In the genomic region with DNA sequence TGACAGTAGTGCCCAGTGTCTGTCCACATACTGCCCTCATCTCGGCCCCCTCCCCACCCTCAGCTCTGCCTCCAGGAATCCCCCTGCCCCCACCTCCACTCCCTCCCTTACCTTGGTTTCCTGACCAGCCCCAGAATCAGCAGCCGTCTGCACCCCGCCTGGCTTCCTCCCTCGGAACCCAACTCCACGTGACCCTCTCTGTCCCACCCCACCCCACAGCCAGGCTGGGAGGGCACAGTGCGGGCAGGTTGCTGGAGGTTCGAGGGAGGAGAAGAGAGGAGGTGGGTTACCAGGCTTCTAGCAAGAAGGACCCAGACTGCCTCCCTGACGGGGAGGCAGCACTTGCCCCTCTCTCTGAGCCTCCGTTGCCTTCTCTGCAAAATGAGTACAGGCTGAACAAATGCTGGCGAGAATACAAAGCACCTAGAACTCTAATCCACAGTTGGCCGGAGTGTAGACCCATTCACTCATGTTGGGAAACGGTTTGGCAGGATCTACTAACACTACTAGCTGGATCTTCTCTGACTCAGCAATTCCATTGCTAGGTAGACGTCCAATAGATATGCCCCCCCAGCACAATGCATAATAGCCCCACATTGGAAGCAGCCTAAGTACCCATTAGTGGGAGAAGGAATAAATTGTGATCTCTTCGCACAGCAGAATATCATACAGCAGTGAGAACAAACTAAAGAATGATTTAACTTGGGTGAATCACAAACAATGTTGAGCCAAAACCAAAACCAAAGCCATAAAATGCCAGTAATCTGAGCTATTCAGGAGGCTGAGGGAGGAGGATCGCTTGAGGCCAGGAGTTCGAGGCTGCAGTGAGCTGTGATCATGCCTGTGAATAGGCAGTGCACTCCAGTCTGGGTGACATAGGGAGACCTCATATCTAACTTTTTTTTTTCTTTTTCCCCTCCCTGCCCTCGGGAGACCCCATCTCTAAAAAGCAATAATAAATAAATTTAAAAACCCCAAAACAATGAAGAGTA, we compare ENCODE assay signal across 10 cellular contexts. TPM values are rescaled to one million over a fixed set of nuclear protein-coding genes. Genes with fewer than 3 reads are reported as not detected.
DNase-seq lines count a peak whose midpoint lies in the region; ATAC-seq and TF ChIP-seq lines count a peak whose summit lies in the region.
"Had no signal": no experiment of that assay in that cellular context is flagged by ENCODE, and none has a peak within 500 bp of the region (broad histone marks: within the 10 kb centered on the region; RNA-seq: fewer than 3 reads in every experiment).

A gene (minus strand): TSS at position 151 of the 992 bp plus-strand sequence. CDS start 186 bp downstream, outside the sequence.

- H3K27me3 ChIP-seq in subcutaneous abdominal adipose tissue (ENCODE audit: control insufficient read depth in 5 of 5, insufficient read depth in 4 of 5, low read length in 5 of 5) (peaks cover 12 to 20% (median 16%) of the 10 kb centered on the region in 5 donors), Caco-2 (replicated peaks; ENCODE audit: control insufficient read depth, insufficient read depth, low read length) (no peaks in the 10 kb centered on the region)

- TF ChIP-seq POLR2A in GM19193 (IDR thresholded peaks at IDR 0.05; ENCODE audit: extremely low read depth, insufficient read depth, insufficient read length) (peak; percentile 61), Raji (IDR thresholded peaks at IDR 0.05; ENCODE audit: insufficient read depth, low read depth, low read length) (0 out of 2 replicates have a peak, but pooled peaks have one; percentile 42)

- no peaks in the 10 kb centered on the region for H3K9me3 Mint-ChIP-seq in activated naive CD4-positive, alpha-beta T cell treated with anti-CD3 and anti-CD28 coated beads for 36 hours
- H3K9me3 Mint-ChIP-seq in memory B cell (no peaks in the 10 kb centered on the region), Caco-2 (ENCODE audit: unreplicated experiment) (no peaks in the 10 kb centered on the region)
- H3K9me3 Mint-ChIP-seq: nephron had no signal

- H3K9ac ChIP-seq in subcutaneous abdominal adipose tissue (ENCODE audit: low read length in 5 of 5) = peak within 1 kb of the TSS in 3 of 5 donors; percentile 48 to 58 (median 55)

- intact Hi-C loops in activated naive CD4-positive, alpha-beta T cell treated with anti-CD3 and anti-CD28 coated beads for 36 hours (cut with micrococcal nuclease) = loop anchor here (1.0 to 5.0 kb wide), 2 partner anchors 85 to 162 kb away; a partner anchor contains a TSS
- intact Hi-C loops in Caco-2 (cut with micrococcal nuclease; ENCODE audit: unreplicated experiment) = no loop called here

- BruUV-seq in Caco-2 (replicated peaks; lab: Mats Ljungman, UMichigan) = no TSS peak

- H3K36me3 Mint-ChIP-seq in activated naive CD4-positive, alpha-beta T cell treated with anti-CD3 and anti-CD28 coated beads for 36 hours (ENCODE audit: low read depth) = peaks cover 7% of the 10 kb centered on the region
- H3K36me3 Mint-ChIP-seq in memory B cell (peaks cover 12% of the 10 kb centered on the region), Caco-2 (ENCODE audit: insufficient read depth, unreplicated experiment) (peaks cover 6% of the 10 kb centered on the region)

- H3K27ac Mint-ChIP-seq in activated naive CD4-positive, alpha-beta T cell treated with anti-CD3 and anti-CD28 coated beads for 36 hours = peak within 1 kb of the TSS; percentile 96
- H3K27ac Mint-ChIP-seq in memory B cell (peak within 1 kb of the TSS; percentile 83), Caco-2 (ENCODE audit: unreplicated experiment) (no peak within 1 kb of the TSS)
- H3K27ac Mint-ChIP-seq: nephron had no signal

- POLR2A ChIA-PET in Caco-2 (lab: Charles Lee) = no interaction called here

- CTCF ChIA-PET in activated naive CD4-positive, alpha-beta T cell treated with anti-CD3 and anti-CD28 coated beads for 36 hours (lab: Charles Lee) = interaction anchor here (1.1 to 2.5 kb wide), 5 partner anchors 28 to 91 kb away, joined by 4 to 15 read pairs (median 6); a partner anchor contains a TSS
- CTCF ChIA-PET in Caco-2 (lab: Charles Lee) = no interaction called here

- H3K27me3 Mint-ChIP-seq in activated naive CD4-positive, alpha-beta T cell treated with anti-CD3 and anti-CD28 coated beads for 36 hours (ENCODE audit: low read depth) = peaks cover 3% of the 10 kb centered on the region
- H3K27me3 Mint-ChIP-seq in memory B cell (peaks cover 10% of the 10 kb centered on the region), Caco-2 (ENCODE audit: insufficient read depth, unreplicated experiment) (peaks cover 2% of the 10 kb centered on the region)

- H3K4me3 Mint-ChIP-seq in activated naive CD4-positive, alpha-beta T cell treated with anti-CD3 and anti-CD28 coated beads for 36 hours = peak within 1 kb of the TSS; percentile 87
- H3K4me3 Mint-ChIP-seq in memory B cell = peak within 1 kb of the TSS; percentile 90
- no peak within 1 kb of the TSS for H3K4me3 Mint-ChIP-seq in Caco-2 (ENCODE audit: unreplicated experiment)
- H3K4me3 Mint-ChIP-seq: nephron had no signal

- no peak for TF ChIP-seq CTCF in Caco-2 (IDR thresholded peaks at IDR 0.05; ENCODE audit: insufficient read depth in 1 of 2, low read depth in 1 of 2, low read length in 1 of 2, severe bottlenecking in 1 of 2, unreplicated experiment in 1 of 2)

- H3K27ac ChIP-seq in subcutaneous abdominal adipose tissue (ENCODE audit: low read depth, low read length) = no peak within 1 kb of the TSS

- H3K9me3 ChIP-seq in subcutaneous abdominal adipose tissue (ENCODE audit: control insufficient read depth in 5 of 5, low read length in 5 of 5) = no peaks in the 10 kb centered on the region
- no peaks in the 10 kb centered on the region for H3K9me3 ChIP-seq in Caco-2

- H3K4me3 ChIP-seq in subcutaneous abdominal adipose tissue (ENCODE audit: low read depth in 1 of 5, low read length in 5 of 5) (peak within 1 kb of the TSS; percentile 28 to 62 (median 39)), Caco-2 (ENCODE audit: low read depth, low read length) (no peak within 1 kb of the TSS)

- H3K36me3 ChIP-seq in subcutaneous abdominal adipose tissue (ENCODE audit: control insufficient read depth in 5 of 5, insufficient read depth in 5 of 5, low read length in 5 of 5) = no peaks in the 10 kb centered on the region
- no peaks in the 10 kb centered on the region for H3K36me3 ChIP-seq in Caco-2 (ENCODE audit: control insufficient read depth, insufficient read depth, low read length)

- DNase-seq in activated naive CD4-positive, alpha-beta T cell treated with anti-CD3 and anti-CD28 coated beads for 36 hours = peak; percentile 69
- DNase-seq in memory B cell (ENCODE audit: low spot score in 2 of 2) (peak; percentile 29), Caco-2 (no peak), SK-N-DZ (ENCODE audit: low spot score) (no peak), NCI-H345 (lab: John Stamatoyannopoulos, UW) (no peak)

- peaks cover 61% of the 10 kb centered on the region for H3K4me1 Mint-ChIP-seq in activated naive CD4-positive, alpha-beta T cell treated with anti-CD3 and anti-CD28 coated beads for 36 hours (ENCODE audit: low read depth)
- H3K4me1 Mint-ChIP-seq in memory B cell = peaks cover 38% of the 10 kb centered on the region
- peaks cover 11% of the 10 kb centered on the region for H3K4me1 Mint-ChIP-seq in Caco-2 (ENCODE audit: low read depth, unreplicated experiment)

- ATAC-seq in memory B cell (ENCODE audit: low read depth) = peak; percentile 72

- H3K4me1 ChIP-seq in subcutaneous abdominal adipose tissue (ENCODE audit: control insufficient read depth in 5 of 5, insufficient read depth in 5 of 5, low read length in 5 of 5) (peaks cover 0 to 24% (median 17%) of the 10 kb centered on the region in 5 donors), Caco-2 (peaks cover 4% of the 10 kb centered on the region; the same call in 1 of the 2 replicates)

RNA-seq across cellular contexts. Expression of the gene that starts here (rescaled TPM):
- 10 to 100 TPM; 63.2 to 66.2 TPM for total RNA-seq in activated naive CD4-positive, alpha-beta T cell treated with anti-CD3 and anti-CD28 coated beads for 36 hours
- total RNA-seq in Caco-2 (2022) = not detected in 2 replicates
- polyA plus RNA-seq in SK-N-DZ (2014; cell fraction: cytosol; rRNA removed) = not detected in 2 replicates
- polyA plus RNA-seq in SK-N-DZ (2014; cell fraction: nucleus; rRNA removed) = 0.03 TPM in 1 of 2 replicates, not detected in the other
- total RNA-seq: NCI-H460 had no signal

Comparison
In these comparisons a context has a peak if more than half of its experiments do, and no peak if none do; other contexts are left out.
1. RNA of the gene that starts here (total RNA-seq): 63.2 to 66.2 TPM in activated naive CD4-positive, alpha-beta T cell treated with anti-CD3 and anti-CD28 coated beads for 36 hours; not detected in Caco-2; every median in the first group is over 10 times any median in the second.
2. DNase-seq: peak in activated naive CD4-positive, alpha-beta T cell treated with anti-CD3 and anti-CD28 coated beads for 36 hours (single experiment) and memory B cell (2 of 2); none in Caco-2 (0 of 2), SK-N-DZ (single experiment) and NCI-H345 (single experiment).